Comparison of ENCODE assay signal across 23 cellular contexts in genomic region chr18:58350526-58350925, GRCh38.
DNase-seq lines count a peak whose midpoint lies in the region; ATAC-seq and TF ChIP-seq lines count a peak whose summit lies in the region.
"Had no signal": no experiment of that assay in that cellular context is flagged by ENCODE, and none has a peak within 500 bp of the region (broad histone marks: within the 10 kb centered on the region; RNA-seq: fewer than 3 reads in every experiment).

No MANE protein-coding gene starts in this region.

- no peak overlapping the region for H3K4ac ChIP-seq in IMR-90 (ENCODE audit: low read depth, low read length)

- no TSS peak for BruUV-seq in IMR-90 (replicated peaks; lab: Mats Ljungman, UMichigan)

- H3K9ac ChIP-seq in IMR-90 (ENCODE audit: low read depth, low read length) (no peak overlapping the region), OCI-LY3 (ENCODE audit: low read length) (no peak overlapping the region)
- H3K9ac ChIP-seq: SK-N-SH had no signal

- no peaks in the 10 kb centered on the region; the same call in 1 of the 2 replicates for H3K36me3 ChIP-seq in IMR-90 (ENCODE audit: control insufficient read depth, insufficient read depth, low read length)
- H3K36me3 ChIP-seq in OCI-LY3 (replicated peaks; ENCODE audit: low read depth, low read length), result peaks cover 73% of the 10 kb centered on the region
- peaks cover 3% of the 10 kb centered on the region for H3K36me3 ChIP-seq in osteoblast (ENCODE audit: insufficient read depth, low read length)

- dilution Hi-C loops in IMR-90 (cut with HindIII; ENCODE audit: low sequenced_read_pairs, unreplicated experiment), result no loop called here

- H3K79me1 ChIP-seq in IMR-90 (ENCODE audit: low read depth in 1 of 2, low read length in 2 of 2), result no peaks in the 10 kb centered on the region

- H2AFZ ChIP-seq in IMR-90 (replicated peaks; ENCODE audit: low read length, poor library complexity) (no peak overlapping the region), OCI-LY3 (ENCODE audit: low read depth, low read length) (no peak overlapping the region), osteoblast (ENCODE audit: low read length) (no peak overlapping the region)

- H3K9me1 ChIP-seq in IMR-90 (ENCODE audit: insufficient read depth, low read length), result peaks cover 2% of the 10 kb centered on the region; the same call in 1 of the 2 replicates

- H3K56ac ChIP-seq in IMR-90 (ENCODE audit: extremely low read depth, insufficient read depth, low read length), result no peak overlapping the region

- ATAC-seq in IMR-90 (ENCODE audit: low read depth), result no peak
- ATAC-seq in HG03342 (IDR thresholded peaks at IDR 0.05; ENCODE audit: unreplicated experiment), result no peak
- no peak for ATAC-seq in GM18505 (IDR thresholded peaks at IDR 0.05; ENCODE audit: unreplicated experiment)
- ATAC-seq: K562, Panc1 had no signal

- H2BK15ac ChIP-seq in IMR-90 (ENCODE audit: low read depth, low read length), result no peak overlapping the region

- in situ Hi-C loops in IMR-90 (cut with MboI; ENCODE audit: low sequenced_read_pairs), result no loop called here

- TF ChIP-seq CTCF in IMR-90 (conservative IDR thresholded peaks at IDR 0.05; ENCODE audit: low read depth, low read length), result no peak
- no peak for TF ChIP-seq CTCF in OCI-LY3 (IDR thresholded peaks at IDR 0.05; ENCODE audit: low read depth, low read length)
- TF ChIP-seq CTCF in osteoblast (IDR thresholded peaks at IDR 0.05; ENCODE audit: extremely low read depth, low read depth, low read length), result no peak

- WGBS in IMR-90 (ENCODE audit: extremely low coverage in 2 of 2, insufficient read length in 1 of 2), 2 experiments, result 20% methylated on average over 2 of the region's 5 CpGs; no CpG with 5 or more reads in 1 of the 2 experiments

- no peak overlapping the region for H2BK20ac ChIP-seq in IMR-90 (ENCODE audit: low read depth, low read length)

- H4K8ac ChIP-seq in IMR-90 (ENCODE audit: low read depth in 2 of 2, low read length in 2 of 2), result no peak overlapping the region

- no peak overlapping the region for H2AK9ac ChIP-seq in IMR-90 (replicated peaks; ENCODE audit: low read depth, low read length, poor library complexity)

- H3K4me3 ChIP-seq in IMR-90 (ENCODE audit: insufficient read depth, low read depth, low read length), result no peak overlapping the region
- no peak overlapping the region for H3K4me3 ChIP-seq in OCI-LY3 (ENCODE audit: low read length)
- no peak overlapping the region for H3K4me3 ChIP-seq in osteoblast (ENCODE audit: insufficient read depth, low read length)
- H3K4me3 ChIP-seq: K562 had no signal

- H4K20me1 ChIP-seq in IMR-90 (ENCODE audit: insufficient read depth, low read length) (no peaks in the 10 kb centered on the region), OCI-LY3 (ENCODE audit: insufficient read depth, low read length) (no peaks in the 10 kb centered on the region), osteoblast (ENCODE audit: insufficient read depth, low read length) (no peaks in the 10 kb centered on the region)

- TF ChIP-seq RAD21 in IMR-90 (IDR thresholded peaks at IDR 0.05; ENCODE audit: low read length), result no peak

- H4K91ac ChIP-seq in IMR-90 (ENCODE audit: insufficient read depth, low read depth, low read length), result no peak overlapping the region

- no peak overlapping the region for H3K14ac ChIP-seq in IMR-90 (replicated peaks; ENCODE audit: low read depth, low read length)

- H2BK5ac ChIP-seq in IMR-90 (ENCODE audit: low read depth, low read length, poor library complexity, severe bottlenecking), result no peak overlapping the region

- H3K4me1 ChIP-seq in IMR-90 (ENCODE audit: control insufficient read depth, insufficient read depth, low read length), result no peaks in the 10 kb centered on the region
- H3K4me1 ChIP-seq in OCI-LY3 (ENCODE audit: low read length), result peaks cover 44% of the 10 kb centered on the region
- no peaks in the 10 kb centered on the region for H3K4me1 ChIP-seq in osteoblast (ENCODE audit: insufficient read depth, low read length)

- DNase-seq in IMR-90, result peak; percentile 58
- DNase-seq in dermis blood vessel endothelial cell, result peak; percentile 13
- DNase-seq in osteoblast (ENCODE audit: insufficient read length, low spot score, missing footprints), result peak; percentile 53
- no peak for DNase-seq in activated T-cell treated with anti-CD3 and anti-CD28 coated beads for 4 hours
- DNase-seq: C1 segment of cervical spinal cord; Caco-2; CD4-positive, alpha-beta memory T cell; MV-4-11; NCI-H1105; NCI-H1436 treated with DMSO at 0.1 percent for 48 hours; NCI-H187 treated with DMSO at 0.1 percent for 48 hours; NCI-H446; NCI-H526 treated with DMSO at 0.1 percent for 48 hours; SHP77; SK-N-SH; SW 1271 had no signal

- H3K9me3 ChIP-seq in IMR-90 (ENCODE audit: control insufficient read depth, insufficient read depth, low read length) (no peaks in the 10 kb centered on the region), OCI-LY3 (ENCODE audit: insufficient read depth, low read length) (no peaks in the 10 kb centered on the region), osteoblast (ENCODE audit: low read depth, low read length) (no peaks in the 10 kb centered on the region)
- H3K9me3 ChIP-seq: Caco-2, SK-N-SH had no signal

- H3K23ac ChIP-seq in IMR-90 (ENCODE audit: low read depth, low read length), result no peak overlapping the region

- no peak overlapping the region for H4K5ac ChIP-seq in IMR-90 (ENCODE audit: low read depth, low read length)

- intact Hi-C loops in IMR-90 (cut with micrococcal nuclease), result no loop called here

- POLR2A ChIA-PET in IMR-90 (lab: Charles Lee; ENCODE audit: unreplicated experiment), result no interaction called here

- H3K4me2 ChIP-seq in IMR-90 (ENCODE audit: low read depth, low read length), result no peak overlapping the region
- peak overlapping the region; percentile 52 for H3K4me2 ChIP-seq in OCI-LY3 (ENCODE audit: low read length)
- no peak overlapping the region for H3K4me2 ChIP-seq in osteoblast (ENCODE audit: insufficient read depth, low read length)
- H3K4me2 ChIP-seq: SK-N-SH had no signal

- no peak overlapping the region for H3K27ac ChIP-seq in IMR-90 (ENCODE audit: insufficient read depth, low read length)
- H3K27ac ChIP-seq in OCI-LY3 (ENCODE audit: low read length), result peak overlapping the region; percentile 83
- H3K27ac ChIP-seq in osteoblast (ENCODE audit: low read depth, low read length), result no peak overlapping the region
- H3K27ac ChIP-seq: HL-60, RWPE1 had no signal

- H3K27me3 ChIP-seq in IMR-90 (ENCODE audit: control insufficient read depth, insufficient read depth, low read length) (no peaks in the 10 kb centered on the region), OCI-LY3 (ENCODE audit: low read depth, low read length) (no peaks in the 10 kb centered on the region), osteoblast (ENCODE audit: insufficient read depth, low read length) (no peaks in the 10 kb centered on the region)

- H3K18ac ChIP-seq in IMR-90 (ENCODE audit: low read depth, low read length), result no peak overlapping the region

- CTCF ChIA-PET in IMR-90 (lab: Yijun Ruan, JAX), result interaction anchor here (1.5 kb wide), 1 partner anchor 9 kb away, joined by 3 read pairs; no protein-coding TSS in a partner anchor

- TF ChIP-seq POLR2A in IMR-90 (IDR thresholded peaks at IDR 0.05; ENCODE audit: low read depth, low read length), result no peak
- TF ChIP-seq POLR2A in GM18505 (IDR thresholded peaks at IDR 0.05; ENCODE audit: borderline replicate concordance, extremely low read depth, insufficient read depth, insufficient read length), result no peak

- H2AK5ac ChIP-seq in IMR-90 (ENCODE audit: low read depth, low read length), result no peak overlapping the region

- no peaks in the 10 kb centered on the region for H3K79me2 ChIP-seq in OCI-LY3 (ENCODE audit: low read length)
- no peaks in the 10 kb centered on the region for H3K79me2 ChIP-seq in osteoblast (ENCODE audit: insufficient read depth, low read length)

- no peak overlapping the region for H2BK120ac ChIP-seq in IMR-90 (ENCODE audit: low read depth, low read length)

TF ChIP-seq in IMR-90, 13 proteins besides CTCF, POLR2A, EP300 and RAD21:
- no peak for TF ChIP-seq NFE2L2 (IDR thresholded peaks at IDR 0.05; ENCODE audit: low read depth, low read length)
- TF ChIP-seq MAFK (IDR thresholded peaks at IDR 0.05; ENCODE audit: low read depth, low read length), result no peak
